In the genomic region with DNA sequence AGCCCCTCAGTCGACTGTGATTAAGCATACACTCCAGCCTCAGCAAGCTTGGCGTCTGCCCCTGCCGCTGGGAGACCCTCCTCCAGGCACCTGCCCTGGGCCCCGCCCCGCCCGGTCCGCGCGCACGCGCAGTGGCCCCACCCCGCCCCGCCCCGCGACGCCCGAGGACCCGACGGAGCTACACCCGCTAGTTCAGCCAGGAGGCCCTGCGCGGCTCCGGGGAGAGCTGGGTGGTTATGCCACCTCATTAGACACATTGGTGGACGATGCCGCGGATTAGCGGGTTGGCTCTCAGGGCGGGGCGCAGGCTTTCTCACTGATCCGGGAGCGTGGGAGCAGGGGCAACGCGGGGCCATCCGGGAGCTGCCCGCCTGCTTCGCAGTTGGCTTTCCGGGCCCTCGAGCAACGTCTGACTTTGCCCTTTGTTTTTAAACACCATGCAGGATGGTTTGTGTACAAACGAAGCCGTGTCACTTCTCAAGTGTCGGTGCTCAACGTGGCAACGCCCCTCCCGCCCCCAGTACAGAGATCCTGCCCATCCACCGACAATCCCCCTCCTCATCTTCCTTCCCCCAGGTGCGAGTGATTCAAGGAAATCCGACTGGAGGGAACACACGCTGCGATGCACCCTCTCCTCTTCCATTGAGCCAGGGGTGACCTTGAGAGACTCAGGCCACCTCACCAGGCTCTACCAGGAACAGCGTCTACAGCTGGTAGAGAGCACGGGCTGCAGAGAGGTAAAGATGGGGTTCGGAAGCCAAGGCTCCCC, we compare ENCODE assay signal across 8 cellular contexts.
DNase-seq lines count a peak whose midpoint lies in the region; ATAC-seq lines count a peak whose summit lies in the region.

No MANE protein-coding gene starts in this region.

- intact Hi-C loops in left colon (cut with DNase I, micrococcal nuclease), result no loop called here

- peak; percentile 51 for ATAC-seq in GM19324 (IDR thresholded peaks at IDR 0.05; ENCODE audit: low FRiP score, unreplicated experiment)
- ATAC-seq in left colon, result peak; percentile 89
- ATAC-seq in HG02571 (IDR thresholded peaks at IDR 0.05; ENCODE audit: unreplicated experiment), result no peak

- peak; percentile 6 for DNase-seq in NCI-H1092 (lab: John Stamatoyannopoulos, UW)
- peak; percentile 67 to 69 for DNase-seq in activated CD4-positive, alpha-beta T cell treated with anti-CD3 and anti-CD28 coated beads for 4 hours
- DNase-seq in cerebellar cortex (ENCODE audit: low spot score), result peak; percentile 29
- DNase-seq in left colon, result peak; percentile 66 to 69
- DNase-seq in stimulated activated CD4-positive, alpha-beta T cell treated with anti-CD3 and anti-CD28 coated beads, Interleukin-2, amount 100 ng/mL, for 4 hours (ENCODE audit: low read depth), result peak; percentile 49
- DNase-seq in COR-L47 (lab: John Stamatoyannopoulos, UW), result no peak
